14 cellular contexts compared by ENCODE assay signal in genomic region chr2:99974275-99974674, GRCh38.
DNase-seq lines count a peak whose midpoint lies in the region; ATAC-seq and TF ChIP-seq lines count a peak whose summit lies in the region.
"Had no signal": no experiment of that assay in that cellular context is flagged by ENCODE, and none has a peak within 500 bp of the region (broad histone marks: within the 10 kb centered on the region; RNA-seq: fewer than 3 reads in every experiment).

No MANE protein-coding gene starts in this region.

- no peaks in the 10 kb centered on the region for H3K9me3 Mint-ChIP-seq in activated B cell treated with CpG ODN at 0.5 μM for 24 hours
- H3K9me3 Mint-ChIP-seq: stimulated activated naive CD8-positive, alpha-beta T cell treated with anti-CD3 and anti-CD28 coated beads, Interleukin-15, Interleukin-2, amounts not matched to agents 100 ng/mL and 50 ng/mL, for 24 hours had no signal

- H3K36me3 Mint-ChIP-seq in activated B cell treated with CpG ODN at 0.5 μM for 24 hours (ENCODE audit: low read depth), result peaks cover 89% of the 10 kb centered on the region

- POLR2A ChIA-PET in activated B cell treated with CpG ODN at 0.5 μM for 24 hours (lab: Charles Lee), result no interaction called here

- 62% methylated on average over 5 of the region's 6 CpGs for WGBS in mesenchymal stem cell
- 89% methylated on average over 6 of the region's 6 CpGs for WGBS in suprapubic skin

- peaks cover 4% of the 10 kb centered on the region for H3K4me1 ChIP-seq in mesenchymal stem cell (ENCODE audit: control insufficient read depth, insufficient read depth, low read depth, low read length)
- no peaks in the 10 kb centered on the region for H3K4me1 ChIP-seq in suprapubic skin

- H3K27ac ChIP-seq in mesenchymal stem cell (ENCODE audit: low read length, poor library complexity, severe bottlenecking) (peak overlapping the region; percentile 95), suprapubic skin (no peak overlapping the region)
- H3K27ac ChIP-seq: neutrophil, WERI-Rb-1 had no signal

- CTCF ChIA-PET in activated B cell treated with CpG ODN at 0.5 μM for 24 hours (lab: Charles Lee), result no interaction called here

- no peak overlapping the region for H3K4me3 Mint-ChIP-seq in activated B cell treated with CpG ODN at 0.5 μM for 24 hours
- H3K4me3 Mint-ChIP-seq: stimulated activated naive CD8-positive, alpha-beta T cell treated with anti-CD3 and anti-CD28 coated beads, Interleukin-15, Interleukin-2, amounts not matched to agents 100 ng/mL and 50 ng/mL, for 24 hours had no signal

- H3K9me3 ChIP-seq in mesenchymal stem cell (ENCODE audit: control insufficient read depth, low read length), result no peaks in the 10 kb centered on the region
- no peaks in the 10 kb centered on the region for H3K9me3 ChIP-seq in suprapubic skin
- H3K9me3 ChIP-seq: neutrophil had no signal

- peak overlapping the region; percentile 63 for H3K27ac Mint-ChIP-seq in activated B cell treated with CpG ODN at 0.5 μM for 24 hours
- H3K27ac Mint-ChIP-seq: stimulated activated naive CD8-positive, alpha-beta T cell treated with anti-CD3 and anti-CD28 coated beads, Interleukin-15, Interleukin-2, amounts not matched to agents 100 ng/mL and 50 ng/mL, for 24 hours had no signal

- H4K8ac ChIP-seq in mesenchymal stem cell (ENCODE audit: low read length), result no peak overlapping the region

- no peak overlapping the region for H3K14ac ChIP-seq in mesenchymal stem cell (ENCODE audit: low read length in 2 of 2)

- peak; percentile 40 for ATAC-seq in activated B cell treated with CpG ODN at 0.5 μM for 24 hours (ENCODE audit: low read depth)

- H3K79me1 ChIP-seq in mesenchymal stem cell (replicated peaks; ENCODE audit: low read length, poor library complexity, severe bottlenecking), result peaks cover 33% of the 10 kb centered on the region

- H2AK5ac ChIP-seq in mesenchymal stem cell (ENCODE audit: low read length, severe bottlenecking), result no peak overlapping the region

- H2BK12ac ChIP-seq in mesenchymal stem cell (ENCODE audit: low read length in 2 of 2), result no peak overlapping the region

- intact Hi-C loops in activated B cell treated with CpG ODN at 0.5 μM for 24 hours (cut with micrococcal nuclease), result no loop called here

- no peak overlapping the region for H2AFZ ChIP-seq in mesenchymal stem cell (ENCODE audit: low read depth, low read length)

- H3K23ac ChIP-seq in mesenchymal stem cell (ENCODE audit: low read length in 2 of 2), result no peak overlapping the region

- no peak overlapping the region for H3K18ac ChIP-seq in mesenchymal stem cell (ENCODE audit: low read depth in 1 of 2, low read length in 2 of 2)

- no peak overlapping the region for H2BK15ac ChIP-seq in mesenchymal stem cell (ENCODE audit: low read depth, poor library complexity, severe bottlenecking)

- H3K4me3 ChIP-seq in GM12865 (ENCODE audit: low read depth, low read length) (no peak overlapping the region), mesenchymal stem cell (ENCODE audit: insufficient read depth in 1 of 2, low read depth in 1 of 2, low read length in 2 of 2) (no peak overlapping the region), H7 (ENCODE audit: insufficient read depth, low read depth, low read length) (no peak overlapping the region), suprapubic skin (no peak overlapping the region)

- H4K91ac ChIP-seq in mesenchymal stem cell (ENCODE audit: low read length), result no peak overlapping the region

- no peak for TF ChIP-seq POLR2A in suprapubic skin (IDR thresholded peaks at IDR 0.05)

- no peak overlapping the region for H3K4ac ChIP-seq in mesenchymal stem cell (ENCODE audit: low read depth in 1 of 2, low read length in 2 of 2)

- H3K9ac ChIP-seq in mesenchymal stem cell (ENCODE audit: low read length), result no peak overlapping the region

- H3K4me1 Mint-ChIP-seq in activated B cell treated with CpG ODN at 0.5 μM for 24 hours, result peaks cover 19% of the 10 kb centered on the region

- H3K4me2 ChIP-seq in mesenchymal stem cell (ENCODE audit: low read length, poor library complexity, severe bottlenecking), result peak overlapping the region; percentile 10

- no peak for TF ChIP-seq EP300 in suprapubic skin (IDR thresholded peaks at IDR 0.05)

- peak; percentile 12 for DNase-seq in GM12865 (ENCODE audit: low read depth)
- DNase-seq in NCI-H146 (lab: John Stamatoyannopoulos, UW), result peak; percentile 89
- DNase-seq in activated B cell treated with CpG ODN at 0.5 μM for 24 hours, result no peak
- DNase-seq in mesenchymal stem cell, result peak; percentile 77
- DNase-seq in SKM-1 treated with dmso at 0.1 percent for 144 hours (lab: John Stamatoyannopoulos, UW; ENCODE audit: unreplicated experiment), result no peak
- no peak for DNase-seq in H7
- no peak for DNase-seq in suprapubic skin (ENCODE audit: low spot score in 2 of 2)
- DNase-seq: DND-41, kidney, NCI-H1105 treated with DMSO at 0.1 percent for 48 hours, RPMI8226, WERI-Rb-1 had no signal

- H3K27me3 Mint-ChIP-seq in activated B cell treated with CpG ODN at 0.5 μM for 24 hours, result no peaks in the 10 kb centered on the region
- H3K27me3 Mint-ChIP-seq: stimulated activated naive CD8-positive, alpha-beta T cell treated with anti-CD3 and anti-CD28 coated beads, Interleukin-15, Interleukin-2, amounts not matched to agents 100 ng/mL and 50 ng/mL, for 24 hours had no signal

- H3K27me3 ChIP-seq in mesenchymal stem cell (ENCODE audit: control insufficient read depth in 1 of 2, insufficient read depth in 1 of 2, low read length in 2 of 2) (peaks cover 0 to 5% of the 10 kb centered on the region in 2 experiments), H7 (ENCODE audit: control insufficient read depth, insufficient read depth, low read length) (no peaks in the 10 kb centered on the region; the same call in 1 of the 2 replicates), suprapubic skin (no peaks in the 10 kb centered on the region)
- H3K27me3 ChIP-seq: neutrophil had no signal

- H2BK5ac ChIP-seq in mesenchymal stem cell (ENCODE audit: low read depth, low read length, poor library complexity, severe bottlenecking), result no peak overlapping the region

- peaks cover 0 to 3% of the 10 kb centered on the region in 2 experiments for H3K36me3 ChIP-seq in mesenchymal stem cell (ENCODE audit: control insufficient read depth in 1 of 2, insufficient read depth in 2 of 2, low read depth in 1 of 2, low read length in 2 of 2)
- H3K36me3 ChIP-seq in H7 (replicated peaks; ENCODE audit: control insufficient read depth, insufficient read depth, low read length), result no peaks in the 10 kb centered on the region
- H3K36me3 ChIP-seq in suprapubic skin, result no peaks in the 10 kb centered on the region
- H3K36me3 ChIP-seq: neutrophil, WERI-Rb-1 had no signal

- TF ChIP-seq CTCF in GM12865 (IDR thresholded peaks at IDR 0.05; ENCODE audit: insufficient read depth, low read depth, low read length, missing control alignments) (no peak), activated B cell treated with CpG ODN at 0.5 μM for 24 hours (IDR thresholded peaks at IDR 0.05) (no peak), suprapubic skin (IDR thresholded peaks at IDR 0.05) (no peak)

- no peak overlapping the region for H2BK120ac ChIP-seq in mesenchymal stem cell (ENCODE audit: low read depth, low read length)

Comparison
In these comparisons a context has a peak if more than half of its experiments do, and no peak if none do; other contexts are left out.
1. DNase-seq: peak in GM12865 (single experiment), NCI-H146 (single experiment) and mesenchymal stem cell (single experiment); none in activated B cell treated with CpG ODN at 0.5 μM for 24 hours (single experiment), SKM-1 treated with dmso at 0.1 percent for 144 hours (single experiment), H7 (single experiment) and suprapubic skin (0 of 2).